Comparison of ENCODE assay signal across 8 cellular contexts in genomic region chr1:86156571-86157455, GRCh38. TPM values are rescaled to one million over a fixed set of nuclear protein-coding genes. Genes with fewer than 3 reads are reported as not detected.
DNase-seq lines count a peak whose midpoint lies in the region; ATAC-seq and TF ChIP-seq lines count a peak whose summit lies in the region.

COL24A1 (minus strand) TSS chr1:86156772; CDS start chr1:86156396, 376 bp downstream.

- 10 to 12% methylated on average over 52 of the region's 52 CpGs for WGBS in lung, 2 donors
- WGBS in thyroid gland, 2 donors, result 12 to 16% methylated on average over 42 to 52 of the region's 52 CpGs

- no peak within 1 kb of the TSS for H3K4me3 ChIP-seq in lung
- peak within 1 kb of the TSS in 2 of 3 donors; percentile 0 to 13 for H3K4me3 ChIP-seq in thyroid gland (replicated peaks in 1 of 3)

- intact Hi-C loops in thyroid gland (cut with DNase I), result no loop called here

- ATAC-seq in lung (ENCODE audit: insufficient read depth, low FRiP score) (no peak), HG02852 (IDR thresholded peaks at IDR 0.05; ENCODE audit: unreplicated experiment) (no peak)

- H3K27me3 ChIP-seq in lung (ENCODE audit: control insufficient read depth, insufficient read depth), result no peaks in the 10 kb centered on the region
- H3K27me3 ChIP-seq in thyroid gland, result no peaks in the 10 kb centered on the region

- H3K9me3 ChIP-seq in lung (ENCODE audit: control insufficient read depth in 2 of 2, insufficient read depth in 1 of 2, low read length in 1 of 2) (no peaks in the 10 kb centered on the region), thyroid gland (no peaks in the 10 kb centered on the region)

- TF ChIP-seq CTCF in lung (IDR thresholded peaks at IDR 0.05; ENCODE audit: control extremely low read depth, extremely low read depth) (no peak), thyroid gland (IDR thresholded peaks at IDR 0.05) (no peak)

- H3K4me1 ChIP-seq in lung (ENCODE audit: control insufficient read depth in 2 of 2, insufficient read depth in 2 of 2, low read length in 2 of 2) (peaks cover 0 to 18% of the 10 kb centered on the region in 2 donors), thyroid gland (peaks cover 9 to 12% of the 10 kb centered on the region in 2 donors)

- no peak for TF ChIP-seq POLR2A in thyroid gland (IDR thresholded peaks at IDR 0.05)

- DNase-seq in SHP77 (lab: John Stamatoyannopoulos, UW) (peak; percentile 2 to 17), SHP77 treated with DMSO at 0.1 percent for 48 hours (lab: John Stamatoyannopoulos, UW) (no peak), NCI-H524 (lab: John Stamatoyannopoulos, UW) (peak; percentile 47 to 76), ecto neural progenitor cell (ENCODE audit: low spot score) (peak; percentile 83), lung (ENCODE audit: low spot score) (peak; percentile 31), thyroid gland (peak; percentile 55 to 61), pons (ENCODE audit: low spot score) (no peak)

- no peak within 1 kb of the TSS for H3K27ac ChIP-seq in lung (ENCODE audit: low read depth in 1 of 2, low read length in 1 of 2)
- H3K27ac ChIP-seq in thyroid gland, result no peak within 1 kb of the TSS

- no peaks in the 10 kb centered on the region for H3K36me3 ChIP-seq in lung (ENCODE audit: control insufficient read depth in 2 of 2, insufficient read depth in 2 of 2, low read length in 2 of 2)
- no peaks in the 10 kb centered on the region for H3K36me3 ChIP-seq in thyroid gland

RNA-seq across cellular contexts. Expression of gene COL24A1, which starts in this region (rescaled TPM):
- total RNA-seq in lung (10 to 100 TPM in 1 of 2 donors, under 1 TPM in 1; 0.92 to 16.7 TPM), thyroid gland (under 1 TPM; 0.27 to 0.89 (median 0.46) TPM)
- polyA plus RNA-seq in lung, result under 1 TPM; 0.33 to 0.41 TPM

Comparison
In these comparisons a context has a peak if more than half of its experiments do, and no peak if none do; other contexts are left out.
1. DNase-seq: peak in SHP77 (2 of 2), NCI-H524 (2 of 2), ecto neural progenitor cell (single experiment) and lung (single experiment); none in SHP77 treated with DMSO at 0.1 percent for 48 hours (single experiment) and pons (single experiment).
2. Peak in DNase-seq and H3K4me3 ChIP-seq in thyroid gland; RNA of the gene not detected or under 1 TPM.